ENCODE assay signal across 8 cellular contexts in genomic region chr5:39080597-39081204, GRCh38. TPM values are rescaled to one million over a fixed set of nuclear protein-coding genes. Genes with fewer than 3 reads are reported as not detected.
A peak's percentile ranks its signal among the peaks of the same experiment; 100 is the strongest.
DNase-seq lines count a peak whose midpoint lies in the region; ATAC-seq and TF ChIP-seq lines count a peak whose summit lies in the region.

No MANE protein-coding gene starts in this region.

- no peak overlapping the region for H3K27ac ChIP-seq in coronary artery
- H3K27ac ChIP-seq in temporal lobe (ENCODE audit: low read depth, low read length): peak overlapping the region; percentile 17

- peak; percentile 27 for DNase-seq in stimulated activated CD4-positive, alpha-beta T cell treated with anti-CD3 and anti-CD28 coated beads, Interleukin-1b, Interleukin-23, amount 100 ng/mL, for 48 hours
- DNase-seq in stimulated activated CD4-positive, alpha-beta T cell treated with anti-CD3 and anti-CD28 coated beads, Interleukin-4, amount 100 ng/mL, for 1 hour: no peak
- peak; percentile 59 for DNase-seq in RPMI7951 (ENCODE audit: low read depth)
- DNase-seq in coronary artery (ENCODE audit: low spot score): no peak
- peak; percentile 67 for DNase-seq in kidney tubule cell (ENCODE audit: low spot score)
- no peak for DNase-seq in ureter (ENCODE audit: low spot score)

- peak; percentile 39 for ATAC-seq in HG03460 (IDR thresholded peaks at IDR 0.05; ENCODE audit: unreplicated experiment)

- H3K4me3 ChIP-seq in coronary artery: no peak overlapping the region

- peak; percentile 39 for TF ChIP-seq CTCF in coronary artery (IDR thresholded peaks at IDR 0.05)

RNA-seq across cellular contexts. Expression of gene RICTOR, which starts 6.5 kb away (rescaled TPM):
- 19.6 and 21.0 TPM in 2 replicates for total RNA-seq in RPMI7951 (2014; rRNA removed; shearing (Covaris generic))
- total RNA-seq in temporal lobe (60.5 TPM), ureter (54.0 TPM)

Comparison
In these comparisons a context has a peak if more than half of its experiments do, and no peak if none do; other contexts are left out.
1. DNase-seq: peak in stimulated activated CD4-positive, alpha-beta T cell treated with anti-CD3 and anti-CD28 coated beads, Interleukin-1b, Interleukin-23, amount 100 ng/mL, for 48 hours (single experiment), RPMI7951 (single experiment) and kidney tubule cell (single experiment); none in stimulated activated CD4-positive, alpha-beta T cell treated with anti-CD3 and anti-CD28 coated beads, Interleukin-4, amount 100 ng/mL, for 1 hour (single experiment), coronary artery (single experiment) and ureter (single experiment).